1 cellular context compared by ENCODE assay signal in the genomic region with DNA sequence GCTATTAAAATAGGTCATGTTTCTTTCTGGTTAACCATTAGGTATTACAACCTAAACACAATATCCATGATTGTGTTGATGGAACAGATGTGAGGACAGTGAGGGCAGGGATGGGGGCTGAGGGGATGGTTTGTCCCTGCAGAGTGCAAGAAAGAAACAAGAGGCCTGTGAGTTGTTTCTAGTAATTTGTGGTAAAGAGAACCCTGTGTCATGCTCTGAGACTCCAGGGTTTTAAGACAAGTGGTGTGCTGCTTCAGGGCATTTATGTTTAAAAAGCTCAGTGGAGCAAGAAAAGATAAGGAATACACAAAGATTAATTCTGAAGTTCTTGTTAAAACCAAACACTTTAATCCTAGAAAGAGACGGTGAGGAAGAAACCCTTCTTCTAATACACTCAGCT.
TF ChIP-seq lines count a peak whose summit lies in the region.

No MANE protein-coding gene starts in this region.

TF ChIP-seq in HEK293, 187 proteins besides CTCF, POLR2A, EP300 and RAD21 (continued from another document):
- TF ChIP-seq, protein P1, sequence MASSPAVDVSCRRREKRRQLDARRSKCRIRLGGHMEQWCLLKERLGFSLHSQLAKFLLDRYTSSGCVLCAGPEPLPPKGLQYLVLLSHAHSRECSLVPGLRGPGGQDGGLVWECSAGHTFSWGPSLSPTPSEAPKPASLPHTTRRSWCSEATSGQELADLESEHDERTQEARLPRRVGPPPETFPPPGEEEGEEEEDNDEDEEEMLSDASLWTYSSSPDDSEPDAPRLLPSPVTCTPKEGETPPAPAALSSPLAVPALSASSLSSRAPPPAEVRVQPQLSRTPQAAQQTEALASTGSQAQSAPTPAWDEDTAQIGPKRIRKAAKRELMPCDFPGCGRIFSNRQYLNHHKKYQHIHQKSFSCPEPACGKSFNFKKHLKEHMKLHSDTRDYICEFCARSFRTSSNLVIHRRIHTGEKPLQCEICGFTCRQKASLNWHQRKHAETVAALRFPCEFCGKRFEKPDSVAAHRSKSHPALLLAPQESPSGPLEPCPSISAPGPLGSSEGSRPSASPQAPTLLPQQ (tag by site-specific recombination; IDR thresholded peaks at IDR 0.05): no peak
- TF ChIP-seq, protein P2, sequence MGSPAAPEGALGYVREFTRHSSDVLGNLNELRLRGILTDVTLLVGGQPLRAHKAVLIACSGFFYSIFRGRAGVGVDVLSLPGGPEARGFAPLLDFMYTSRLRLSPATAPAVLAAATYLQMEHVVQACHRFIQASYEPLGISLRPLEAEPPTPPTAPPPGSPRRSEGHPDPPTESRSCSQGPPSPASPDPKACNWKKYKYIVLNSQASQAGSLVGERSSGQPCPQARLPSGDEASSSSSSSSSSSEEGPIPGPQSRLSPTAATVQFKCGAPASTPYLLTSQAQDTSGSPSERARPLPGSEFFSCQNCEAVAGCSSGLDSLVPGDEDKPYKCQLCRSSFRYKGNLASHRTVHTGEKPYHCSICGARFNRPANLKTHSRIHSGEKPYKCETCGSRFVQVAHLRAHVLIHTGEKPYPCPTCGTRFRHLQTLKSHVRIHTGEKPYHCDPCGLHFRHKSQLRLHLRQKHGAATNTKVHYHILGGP (tag by site-specific recombination; IDR thresholded peaks at IDR 0.05): 0 out of 2 replicates have a peak, but pooled peaks have one; percentile 23
